ENCODE assay signal across 8 cellular contexts in genomic region chr12:116818341-116818856, GRCh38.
DNase-seq lines count a peak whose midpoint lies in the region; ATAC-seq, FAIRE-seq and TF ChIP-seq lines count a peak whose summit lies in the region.

No MANE protein-coding gene starts in this region.

- no TSS peak for BruUV-seq in K562 (replicated peaks; lab: Mats Ljungman, UMichigan)

- ATAC-seq in GM19351 (IDR thresholded peaks at IDR 0.05; ENCODE audit: unreplicated experiment) (peak; percentile 20), K562 (peak; percentile 35)

- H3K4me2 ChIP-seq in K562 (ENCODE audit: insufficient read depth, low read length) (peak overlapping the region; percentile 96), smooth muscle cell (peak overlapping the region; percentile 94)

- H3K79me2 ChIP-seq in K562 (ENCODE audit: control insufficient read depth, insufficient read depth, low read length) (peaks cover 11% of the 10 kb centered on the region), smooth muscle cell (ENCODE audit: low read depth) (no peaks in the 10 kb centered on the region)

- WGBS in K562 (ENCODE audit: insufficient coverage, low coverage, missing lambda C conversion rate) = 2% methylated on average over 6 of the region's 11 CpGs
- WGBS in smooth muscle cell (ENCODE audit: low lambda C conversion rate) = 71% methylated on average over 11 of the region's 11 CpGs

- TF ChIP-seq EP300 in K562 (IDR thresholded peaks at IDR 0.05; ENCODE audit: low read length) = no peak

- no peak for TF ChIP-seq CTCF in AG09309 (IDR thresholded peaks at IDR 0.05; ENCODE audit: control insufficient read depth, insufficient read depth, low read depth, low read length, missing control alignments)
- no peak for TF ChIP-seq CTCF in K562 (IDR thresholded peaks at IDR 0.05 in 2 of 3, conservative IDR thresholded peaks at IDR 0.05 in 1 of 3; ENCODE audit: insufficient read depth in 2 of 3, low read depth in 1 of 3, low read length in 3 of 3)
- no peak for TF ChIP-seq CTCF in smooth muscle cell (IDR thresholded peaks at IDR 0.05; ENCODE audit: borderline replicate concordance, insufficient read depth, poor library complexity, severe bottlenecking)

- POLR2A ChIA-PET in K562 (lab: Yijun Ruan, JAX) = interaction anchor here (1.1 kb wide), 1 partner anchor 11 kb away, joined by 3 read pairs; no protein-coding TSS in a partner anchor

- H3K27me3 ChIP-seq in K562 (ENCODE audit: control insufficient read depth in 2 of 2, insufficient read depth in 2 of 2, low read length in 2 of 2) = no peaks in the 10 kb centered on the region
- H3K27me3 ChIP-seq in smooth muscle cell (ENCODE audit: low read depth) = no peaks in the 10 kb centered on the region

- H3K27ac ChIP-seq in K562 (ENCODE audit: extremely low read depth, low read depth, low read length) (peak overlapping the region; percentile 96), smooth muscle cell (ENCODE audit: low read depth) (peak overlapping the region; percentile 98)

- H3K9me3 ChIP-seq in K562 (replicated peaks; ENCODE audit: control insufficient read depth, insufficient read depth, low read depth, low read length) (no peaks in the 10 kb centered on the region), iPS-18c (ENCODE audit: control insufficient read depth, insufficient read depth, low read length) (no peaks in the 10 kb centered on the region), smooth muscle cell (replicated peaks; ENCODE audit: low read depth) (no peaks in the 10 kb centered on the region)

- no peaks in the 10 kb centered on the region for H3K9me1 ChIP-seq in K562 (ENCODE audit: control insufficient read depth, insufficient read depth, low read length)

- no peak for TF ChIP-seq RAD21 in K562 (CRISPR knock-in tag; conservative IDR thresholded peaks at IDR 0.05 in 1 of 2, IDR thresholded peaks at IDR 0.05 in 1 of 2)

- H3K9ac ChIP-seq in K562 (ENCODE audit: insufficient read depth in 1 of 2, low read depth in 2 of 2, low read length in 2 of 2) (peak overlapping the region; percentile 90 to 95), smooth muscle cell (ENCODE audit: low read depth) (peak overlapping the region; percentile 100)

- H3K36me3 ChIP-seq in K562 (ENCODE audit: control insufficient read depth, insufficient read depth, low read length) = no peaks in the 10 kb centered on the region
- H3K36me3 ChIP-seq in smooth muscle cell (ENCODE audit: low read depth) = no peaks in the 10 kb centered on the region

- peaks cover 6 to 10% of the 10 kb centered on the region in 2 experiments; a peak in 4 of 5 replicates for H3K4me1 ChIP-seq in K562 (replicated peaks in 1 of 2; ENCODE audit: control insufficient read depth in 2 of 2, insufficient read depth in 2 of 2, low read length in 2 of 2)
- peaks cover 9% of the 10 kb centered on the region for H3K4me1 ChIP-seq in smooth muscle cell (ENCODE audit: low read depth)

- DNase-seq in AG09309 (ENCODE audit: low read depth) (no peak), OCI-M1 (lab: John Stamatoyannopoulos, UW) (peak; percentile 58), K562 (ENCODE audit: extremely low read depth in 1 of 4, low spot score in 3 of 4) (peak in 1 of 4 experiments; percentile 37), smooth muscle cell (lab: John Stamatoyannopoulos, UW; ENCODE audit: unreplicated experiment) (no peak), DMS114 treated with DMSO at 0.1 percent for 48 hours (lab: John Stamatoyannopoulos, UW; ENCODE audit: unreplicated experiment) (no peak), posterior vena cava (ENCODE audit: low spot score) (no peak)

- peak; percentile 71 for FAIRE-seq in K562 (lab: Jason Lieb, UNC)

- H3K4me3 ChIP-seq in AG09309 (ENCODE audit: control insufficient read depth, low read depth, low read length) (peak overlapping the region; percentile 82), K562 (peak overlapping the region; percentile 77), iPS-18c (ENCODE audit: insufficient read depth, low read depth, low read length) (peak overlapping the region; percentile 95), smooth muscle cell (peak overlapping the region; percentile 87)

- H4K20me1 ChIP-seq in K562 (replicated peaks; ENCODE audit: control insufficient read depth, insufficient read depth, low read length) = no peaks in the 10 kb centered on the region
- no peaks in the 10 kb centered on the region for H4K20me1 ChIP-seq in smooth muscle cell (ENCODE audit: low read depth)

- H2AFZ ChIP-seq in K562 (ENCODE audit: low read depth, low read length) (peak overlapping the region; percentile 97), smooth muscle cell (ENCODE audit: low read depth) (peak overlapping the region; percentile 89)

- H3F3A ChIP-seq in smooth muscle cell (ENCODE audit: low read depth) = peaks cover 4% of the 10 kb centered on the region

- no peak for TF ChIP-seq POLR2A in K562 (conservative IDR thresholded peaks at IDR 0.05)

- CTCF ChIA-PET in K562 (lab: Yijun Ruan, JAX; ENCODE audit: low intra/inter-chr PET ratio) = no interaction called here

- in situ Hi-C loops in K562 (cut with MboI) = no loop called here

- intact Hi-C loops in K562 (cut with micrococcal nuclease) = loop anchor here (2.0 kb wide), 1 partner anchor 100 kb away; no protein-coding TSS in a partner anchor
- intact Hi-C loops in posterior vena cava (cut with DNase I) = loop anchor here in 1 of 2 donors (1.0 kb wide), 1 partner anchor 47 kb away; no protein-coding TSS in a partner anchor

TF ChIP-seq in K562, 482 proteins besides CTCF, POLR2A, EP300 and RAD21 (continues in another document):
- no peak for TF ChIP-seq ELF4 (CRISPR knock-in tag; IDR thresholded peaks at IDR 0.05)
- no peak for TF ChIP-seq ZNF589 (CRISPR knock-in tag; IDR thresholded peaks at IDR 0.05; ENCODE audit: low read depth)
- no peak for TF ChIP-seq PCBP1 (IDR thresholded peaks at IDR 0.05; ENCODE audit: low read depth, low read length, poor library complexity, severe bottlenecking)
- TF ChIP-seq MIER1 (IDR thresholded peaks at IDR 0.05; ENCODE audit: low read depth) = 0 out of 2 replicates have a peak, but pooled peaks have one; percentile 10
- TF ChIP-seq PHB2 (IDR thresholded peaks at IDR 0.05; ENCODE audit: low read depth) = no peak
- peak; percentile 62; the same call in 1 of the 2 replicates for TF ChIP-seq AFF4 (CRISPR knock-in tag; IDR thresholded peaks at IDR 0.05)
- no peak for TF ChIP-seq BDP1 (IDR thresholded peaks at IDR 0.05; ENCODE audit: insufficient read depth, insufficient read length)
